ENCODE assay signal across 9 cellular contexts in the genomic region with DNA sequence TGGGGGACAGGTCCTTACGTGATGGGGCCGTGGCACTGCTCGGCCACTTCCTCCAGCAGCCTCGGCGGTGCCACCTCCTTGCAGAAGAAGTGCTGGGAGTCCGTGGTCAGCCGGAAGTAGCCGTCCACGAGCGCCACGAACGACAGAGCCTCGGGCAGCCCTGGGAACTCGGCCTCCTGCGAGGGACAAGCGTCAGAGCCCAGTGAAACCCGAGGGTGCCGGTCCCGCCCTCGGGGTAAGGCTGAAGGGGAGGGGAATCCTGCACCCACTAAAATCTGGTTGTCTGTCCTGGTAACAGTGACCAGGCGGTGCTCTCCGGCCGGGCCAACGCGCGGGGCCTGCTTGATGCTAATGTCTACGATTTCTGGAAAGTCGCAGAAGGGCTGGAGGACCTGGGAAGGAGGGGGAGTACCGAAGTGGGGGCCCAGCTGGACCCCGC. TPM values are rescaled to one million over a fixed set of nuclear protein-coding genes. Genes with fewer than 3 reads are reported as not detected.
DNase-seq lines count a peak whose midpoint lies in the region; ATAC-seq and TF ChIP-seq lines count a peak whose summit lies in the region.
"Had no signal": no experiment of that assay in that cellular context is flagged by ENCODE, and none has a peak within 500 bp of the region (broad histone marks: within the 10 kb centered on the region; RNA-seq: fewer than 3 reads in every experiment).

No MANE protein-coding gene starts in this region.

- no peak overlapping the region for H3K4me3 Mint-ChIP-seq in MCF 10A (ENCODE audit: unreplicated experiment)
- H3K4me3 Mint-ChIP-seq: IgD-negative memory B cell had no signal

- H3K27me3 ChIP-seq in iPS-15b (ENCODE audit: control insufficient read depth, insufficient read depth, low read length) (peaks cover 22% of the 10 kb centered on the region), tibial artery (peaks cover 0 to 78% of the 10 kb centered on the region in 2 donors)

- H3K27me3 Mint-ChIP-seq in MCF 10A (ENCODE audit: insufficient read depth, unreplicated experiment): no peaks in the 10 kb centered on the region
- H3K27me3 Mint-ChIP-seq: IgD-negative memory B cell had no signal

- H3K36me3 ChIP-seq in iPS-15b (ENCODE audit: control insufficient read depth, insufficient read depth, low read length) (no peaks in the 10 kb centered on the region), tibial artery (no peaks in the 10 kb centered on the region)

- in situ Hi-C loops in T47D (cut with HindIII; ENCODE audit: low pct_unique_long_range_greater_than_20kb, low sequenced_read_pairs): no loop called here

- no peak for ATAC-seq in HG02840 (IDR thresholded peaks at IDR 0.05; ENCODE audit: low FRiP score, unreplicated experiment)

- intact Hi-C loops in MCF 10A (cut with micrococcal nuclease): no loop called here
- intact Hi-C loops in tibial artery (cut with DNase I; ENCODE audit: low total_unique reads): no loop called here

- no peak overlapping the region for H3K27ac ChIP-seq in tibial artery

- H3K9me3 ChIP-seq in iPS-15b (ENCODE audit: control insufficient read depth, insufficient read depth, low read length): no peaks in the 10 kb centered on the region
- no peaks in the 10 kb centered on the region for H3K9me3 ChIP-seq in tibial artery

- no peak overlapping the region for H3K27ac Mint-ChIP-seq in MCF 10A (ENCODE audit: low read depth, unreplicated experiment)

- CTCF ChIA-PET in MCF 10A (lab: Yijun Ruan, JAX): no interaction called here

- H3K4me1 Mint-ChIP-seq in MCF 10A (ENCODE audit: insufficient read depth, unreplicated experiment): no peaks in the 10 kb centered on the region

- no peak overlapping the region for H3K9ac ChIP-seq in iPS-15b (ENCODE audit: low read depth, low read length)

- H3K9me3 Mint-ChIP-seq in MCF 10A (ENCODE audit: unreplicated experiment): no peaks in the 10 kb centered on the region
- H3K9me3 Mint-ChIP-seq: IgD-negative memory B cell had no signal

- H3K4me3 ChIP-seq in iPS-15b (ENCODE audit: low read depth, low read length): peak overlapping the region; percentile 73
- H3K4me3 ChIP-seq in tibial artery: peak overlapping the region; percentile 9 to 22

- H3K36me3 Mint-ChIP-seq in MCF 10A (ENCODE audit: insufficient read depth, unreplicated experiment): no peaks in the 10 kb centered on the region

- POLR2A ChIA-PET in MCF 10A (lab: Yijun Ruan, JAX): no interaction called here

- DNase-seq in T47D (ENCODE audit: low read depth in 1 of 2, low spot score in 1 of 2) (peak; percentile 72 to 84), MCF 10A (ENCODE audit: unreplicated experiment) (no peak), tibial artery (no peak), SW 1271 (lab: John Stamatoyannopoulos, UW) (no peak)

- no peaks in the 10 kb centered on the region for H3K4me1 ChIP-seq in iPS-15b (ENCODE audit: control insufficient read depth, insufficient read depth, low read length)
- peaks cover 0 to 17% (median 10%) of the 10 kb centered on the region in 4 donors for H3K4me1 ChIP-seq in tibial artery

- TF ChIP-seq CTCF in MCF 10A (IDR thresholded peaks at IDR 0.05; ENCODE audit: unreplicated experiment) (no peak), tibial artery (IDR thresholded peaks at IDR 0.05) (no peak)

- no TSS peak for BruUV-seq in MCF 10A (replicated peaks; lab: Mats Ljungman, UMichigan)

RNA-seq across cellular contexts. Expression of a gene that starts 6.4 kb away (rescaled TPM):
- total RNA-seq in MCF 10A (2022): not detected in 2 replicates

RNA-seq across cellular contexts. Expression of a gene that starts 18.3 kb away (rescaled TPM):
- total RNA-seq in MCF 10A (2022): 3,250 and 3,372 TPM in 2 replicates

RNA-seq across cellular contexts. Expression of a gene that starts 20.1 kb away (rescaled TPM):
- total RNA-seq in MCF 10A (2022): not detected in 2 replicates
- total RNA-seq: dermis blood vessel endothelial cell had no signal

RNA-seq across cellular contexts. Expression of a gene that starts 30.4 kb away (rescaled TPM):
- not detected in 2 replicates for total RNA-seq in MCF 10A (2022)
- total RNA-seq: dermis blood vessel endothelial cell had no signal

RNA-seq across cellular contexts. Expression of a gene that starts 46.5 kb away (rescaled TPM):
- 0.40 and 0.49 TPM in 2 replicates for total RNA-seq in MCF 10A (2022)
- total RNA-seq: dermis blood vessel endothelial cell, OCI-LY7 had no signal

Comparison
In these comparisons a context has a peak if more than half of its experiments do, and no peak if none do; other contexts are left out.
1. DNase-seq: peak in T47D (2 of 2); none in MCF 10A (single experiment), tibial artery (0 of 2) and SW 1271 (0 of 2).